Comparison of ENCODE assay signal across 15 cellular contexts in the genomic region with DNA sequence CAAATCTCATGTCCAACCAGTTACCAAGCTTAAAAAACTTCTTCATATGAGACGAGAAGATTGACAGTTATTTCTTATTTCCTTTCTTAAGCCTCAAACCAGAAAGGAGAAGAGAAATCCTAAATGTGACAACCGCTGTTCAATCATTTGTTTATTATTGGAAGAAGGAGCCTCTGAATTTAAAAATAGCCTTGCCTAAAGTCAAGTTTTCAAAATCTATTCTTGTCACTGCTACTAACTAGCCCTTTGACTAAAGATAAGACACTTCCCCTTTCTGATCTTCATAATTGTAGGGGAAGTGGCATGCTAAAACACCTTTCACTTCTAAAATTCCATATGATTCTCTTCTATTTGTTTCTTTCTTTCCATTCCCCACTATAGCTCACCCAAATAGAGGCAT.
A peak's percentile ranks its signal among the peaks of the same experiment; 100 is the strongest.
DNase-seq lines count a peak whose midpoint lies in the region; ATAC-seq and TF ChIP-seq lines count a peak whose summit lies in the region.
"Had no signal": no experiment of that assay in that cellular context is flagged by ENCODE, and none has a peak within 500 bp of the region (broad histone marks: within the 10 kb centered on the region; RNA-seq: fewer than 3 reads in every experiment).

No MANE protein-coding gene starts in this region.

- 0 out of 2 replicates have a peak, but pooled peaks cover 3% of the 10 kb centered on the region for H3F3A ChIP-seq in MM.1S (ENCODE audit: insufficient read depth, low read length)

- DNase-seq in SKM-1 treated with dmso at 0.1 percent for 144 hours (lab: John Stamatoyannopoulos, UW; ENCODE audit: unreplicated experiment) (peak; percentile 49), SKM-1 (lab: John Stamatoyannopoulos, UW; ENCODE audit: unreplicated experiment) (no peak), MM.1S (peak; percentile 36), esophagus muscularis mucosa (ENCODE audit: extremely low spot score) (no peak), NK-92 (lab: John Stamatoyannopoulos, UW; ENCODE audit: unreplicated experiment) (no peak)
- DNase-seq: GF-D8; HFFc6; NCI-H1694; stimulated activated CD4-positive, alpha-beta T cell treated with anti-CD3 and anti-CD28 coated beads, Interleukin-4, amount 100 ng/mL, for 4 hours had no signal

- intact Hi-C loops in esophagus muscularis mucosa (cut with DNase I) = no loop called here

- 78% methylated on average over 2 of the region's 2 CpGs for WGBS in esophagus muscularis mucosa

- TF ChIP-seq POLR2A in esophagus muscularis mucosa (IDR thresholded peaks at IDR 0.05; ENCODE audit: low read depth) = no peak

- ATAC-seq in HG02870 (IDR thresholded peaks at IDR 0.05; ENCODE audit: unreplicated experiment) (peak; percentile 98), GM19467 (IDR thresholded peaks at IDR 0.05; ENCODE audit: unreplicated experiment) (no peak)
- peak; percentile 53 for ATAC-seq in stimulated activated memory B cell treated with anti-CD40 and anti-IgM and Interleukin-4, amounts not matched to agents 10 μg/mL and 1 μg/mL and 100 μg/mL, for 72 hours

- no peaks in the 10 kb centered on the region for H3K27me3 ChIP-seq in MM.1S (replicated peaks; ENCODE audit: insufficient read depth, low read length)
- no peaks in the 10 kb centered on the region for H3K27me3 ChIP-seq in esophagus muscularis mucosa

- TF ChIP-seq CTCF in MM.1S (IDR thresholded peaks at IDR 0.05; ENCODE audit: low read length) = no peak
- TF ChIP-seq CTCF in esophagus muscularis mucosa (IDR thresholded peaks at IDR 0.05) = no peak

- H3K27ac ChIP-seq in MM.1S (ENCODE audit: low read length) = no peak overlapping the region; the same call in 1 of the 2 replicates
- H3K27ac ChIP-seq in esophagus muscularis mucosa (replicated peaks in 1 of 4) = no peak overlapping the region
- H3K27ac ChIP-seq: 22Rv1, epithelial cell of prostate had no signal

- no peak overlapping the region for H3K4me3 ChIP-seq in MM.1S (ENCODE audit: low read length)
- no peak overlapping the region for H3K4me3 ChIP-seq in esophagus muscularis mucosa

- H3K4me3 Mint-ChIP-seq in stimulated activated memory B cell treated with anti-CD40 and anti-IgM and Interleukin-4, amounts not matched to agents 10 μg/mL and 1 μg/mL and 100 μg/mL, for 72 hours = no peak overlapping the region
- H3K4me3 Mint-ChIP-seq: HFFc6, type B pancreatic cell had no signal

- no peak overlapping the region for H2AFZ ChIP-seq in MM.1S (ENCODE audit: low read length)

- H3K9me2 ChIP-seq in MM.1S (replicated peaks; ENCODE audit: insufficient read depth, low read length) = no peaks in the 10 kb centered on the region

- H3K4me2 ChIP-seq in MM.1S (ENCODE audit: low read depth, low read length) = peak overlapping the region; percentile 27

- H3K4me1 ChIP-seq in MM.1S (ENCODE audit: low read length) (peaks cover 7% of the 10 kb centered on the region), esophagus muscularis mucosa (no peaks in the 10 kb centered on the region)

- H3K9ac ChIP-seq in MM.1S (ENCODE audit: low read length) = no peak overlapping the region

- H3K79me2 ChIP-seq in MM.1S (ENCODE audit: low read length) = no peaks in the 10 kb centered on the region

- no peaks in the 10 kb centered on the region for H3K9me3 ChIP-seq in MM.1S (replicated peaks; ENCODE audit: insufficient read depth, low read length)
- H3K9me3 ChIP-seq in esophagus muscularis mucosa = no peaks in the 10 kb centered on the region

- H3K4me1 Mint-ChIP-seq in stimulated activated memory B cell treated with anti-CD40 and anti-IgM and Interleukin-4, amounts not matched to agents 10 μg/mL and 1 μg/mL and 100 μg/mL, for 72 hours = peaks cover 11% of the 10 kb centered on the region

- H4K20me1 ChIP-seq in MM.1S (ENCODE audit: insufficient read depth, low read length) = no peaks in the 10 kb centered on the region

- TF ChIP-seq EP300 in esophagus muscularis mucosa (IDR thresholded peaks at IDR 0.05) = no peak

- H3K9me3 Mint-ChIP-seq in stimulated activated memory B cell treated with anti-CD40 and anti-IgM and Interleukin-4, amounts not matched to agents 10 μg/mL and 1 μg/mL and 100 μg/mL, for 72 hours = peaks cover 5% of the 10 kb centered on the region
- H3K9me3 Mint-ChIP-seq: type B pancreatic cell had no signal

- H3K27ac Mint-ChIP-seq in stimulated activated memory B cell treated with anti-CD40 and anti-IgM and Interleukin-4, amounts not matched to agents 10 μg/mL and 1 μg/mL and 100 μg/mL, for 72 hours = no peak overlapping the region
- H3K27ac Mint-ChIP-seq: HFFc6, type B pancreatic cell had no signal

- peaks cover 2% of the 10 kb centered on the region for H3K36me3 Mint-ChIP-seq in stimulated activated memory B cell treated with anti-CD40 and anti-IgM and Interleukin-4, amounts not matched to agents 10 μg/mL and 1 μg/mL and 100 μg/mL, for 72 hours
- H3K36me3 Mint-ChIP-seq: type B pancreatic cell had no signal

- no peaks in the 10 kb centered on the region for H3K36me3 ChIP-seq in MM.1S (replicated peaks; ENCODE audit: insufficient read depth, low read length)
- H3K36me3 ChIP-seq in esophagus muscularis mucosa = no peaks in the 10 kb centered on the region

- no peaks in the 10 kb centered on the region for H3K27me3 Mint-ChIP-seq in stimulated activated memory B cell treated with anti-CD40 and anti-IgM and Interleukin-4, amounts not matched to agents 10 μg/mL and 1 μg/mL and 100 μg/mL, for 72 hours
- H3K27me3 Mint-ChIP-seq: type B pancreatic cell had no signal

Comparison
In these comparisons a context has a peak if more than half of its experiments do, and no peak if none do; other contexts are left out.
1. DNase-seq: peak in SKM-1 treated with dmso at 0.1 percent for 144 hours (single experiment) and MM.1S (single experiment); none in SKM-1 (single experiment), esophagus muscularis mucosa (single experiment) and NK-92 (single experiment).